ENCODE assay signal across 17 cellular contexts in the genomic region with DNA sequence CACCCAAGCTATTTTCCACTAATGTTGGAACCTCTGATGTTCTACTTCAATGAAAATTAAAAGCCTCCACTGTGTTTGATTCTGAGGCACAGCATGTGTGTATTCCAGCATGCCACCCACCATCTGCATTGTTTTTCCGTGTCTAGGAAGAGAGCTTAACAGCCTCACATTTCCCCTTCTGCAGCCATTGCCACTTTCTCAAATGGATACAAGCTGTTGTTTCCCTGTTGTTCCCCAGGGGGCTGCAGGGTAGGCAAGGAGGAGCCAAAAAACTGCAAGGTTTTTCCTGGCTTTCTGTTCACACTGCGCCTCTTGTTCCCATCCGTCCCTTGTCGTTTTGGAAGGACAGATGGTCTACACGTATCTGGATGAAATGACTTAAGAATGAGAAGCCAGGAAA.
DNase-seq lines count a peak whose midpoint lies in the region; ATAC-seq and TF ChIP-seq lines count a peak whose summit lies in the region.
"Had no signal": no experiment of that assay in that cellular context is flagged by ENCODE, and none has a peak within 500 bp of the region (broad histone marks: within the 10 kb centered on the region; RNA-seq: fewer than 3 reads in every experiment).

No MANE protein-coding gene starts in this region.

- H3K27ac ChIP-seq in heart left ventricle = peak overlapping the region in 1 of 12 donors; percentile 7
- H3K27ac ChIP-seq in neural progenitor cell = peak overlapping the region; percentile 46
- H3K27ac ChIP-seq in SK-N-SH (ENCODE audit: low read depth in 2 of 2, low read length in 1 of 2) = no peak overlapping the region
- H3K27ac ChIP-seq: SJCRH30, vagina had no signal

- H3K4me3 ChIP-seq in heart left ventricle (no peak overlapping the region), neural progenitor cell (no peak overlapping the region), SK-N-SH (ENCODE audit: low read depth in 2 of 2, low read length in 1 of 2) (no peak overlapping the region)
- H3K4me3 ChIP-seq: SJCRH30, vagina had no signal

- H3K4me2 ChIP-seq in neural progenitor cell = peak overlapping the region; percentile 24
- H3K4me2 ChIP-seq in SK-N-SH = no peak overlapping the region

- H3K36me3 Mint-ChIP-seq in neural progenitor cell = peaks cover 8% of the 10 kb centered on the region
- peaks cover 11% of the 10 kb centered on the region for H3K36me3 Mint-ChIP-seq in activated CD4-positive, alpha-beta memory T cell treated with anti-CD3 and anti-CD28 coated beads for 36 hours

- POLR2A ChIA-PET in SK-N-SH (lab: Yijun Ruan, JAX) = no interaction called here
- POLR2A ChIA-PET in activated CD4-positive, alpha-beta memory T cell treated with anti-CD3 and anti-CD28 coated beads for 36 hours (lab: Charles Lee) = no interaction called here

- TF ChIP-seq EP300 in SK-N-SH (IDR thresholded peaks at IDR 0.05; ENCODE audit: borderline replicate concordance in 1 of 2, low read depth in 1 of 2, low read length in 1 of 2) = no peak

- H3K9me3 ChIP-seq in heart left ventricle (peaks cover 0 to 4% (median 0%) of the 10 kb centered on the region in 12 donors), neural progenitor cell (ENCODE audit: low read depth) (no peaks in the 10 kb centered on the region), SK-N-SH (no peaks in the 10 kb centered on the region)
- H3K9me3 ChIP-seq: vagina had no signal

- H3K27me3 Mint-ChIP-seq in neural progenitor cell (ENCODE audit: insufficient read depth, low read depth) = peaks cover 2% of the 10 kb centered on the region
- no peaks in the 10 kb centered on the region for H3K27me3 Mint-ChIP-seq in activated CD4-positive, alpha-beta memory T cell treated with anti-CD3 and anti-CD28 coated beads for 36 hours
- H3K27me3 Mint-ChIP-seq: IgD-negative memory B cell had no signal

- intact Hi-C loops in heart left ventricle (cut with DNase I) = no loop called here
- intact Hi-C loops in activated CD4-positive, alpha-beta memory T cell treated with anti-CD3 and anti-CD28 coated beads for 36 hours (cut with micrococcal nuclease) = no loop called here

- peaks cover 24% of the 10 kb centered on the region for H3K4me1 Mint-ChIP-seq in neural progenitor cell
- no peaks in the 10 kb centered on the region for H3K4me1 Mint-ChIP-seq in activated CD4-positive, alpha-beta memory T cell treated with anti-CD3 and anti-CD28 coated beads for 36 hours (ENCODE audit: low read depth)
- H3K4me1 Mint-ChIP-seq: IgD-negative memory B cell had no signal

- H3K27me3 ChIP-seq in heart left ventricle (no peaks in the 10 kb centered on the region), neural progenitor cell (no peaks in the 10 kb centered on the region), SK-N-SH (ENCODE audit: insufficient read depth) (no peaks in the 10 kb centered on the region)
- H3K27me3 ChIP-seq: SJCRH30, vagina had no signal

- H3F3A ChIP-seq in neural progenitor cell (ENCODE audit: low read depth) (peaks cover 36% of the 10 kb centered on the region), SK-N-SH (replicated peaks; ENCODE audit: insufficient read depth) (no peaks in the 10 kb centered on the region)

- TF ChIP-seq CTCF in heart left ventricle (IDR thresholded peaks at IDR 0.05) (no peak), neural progenitor cell (IDR thresholded peaks at IDR 0.05) (peak; percentile 36), SK-N-SH (IDR thresholded peaks at IDR 0.05) (no peak)

- TF ChIP-seq RAD21 in SK-N-SH (IDR thresholded peaks at IDR 0.05; ENCODE audit: low read length) = no peak

- H3K9me3 Mint-ChIP-seq in neural progenitor cell = no peaks in the 10 kb centered on the region
- H3K9me3 Mint-ChIP-seq in activated CD4-positive, alpha-beta memory T cell treated with anti-CD3 and anti-CD28 coated beads for 36 hours = no peaks in the 10 kb centered on the region
- H3K9me3 Mint-ChIP-seq: activated naive CD4-positive, alpha-beta T cell treated with anti-CD3 and anti-CD28 coated beads for 36 hours had no signal

- peaks cover 0 to 13% (median 9%) of the 10 kb centered on the region in 9 donors for H3K36me3 ChIP-seq in heart left ventricle
- no peaks in the 10 kb centered on the region for H3K36me3 ChIP-seq in neural progenitor cell
- H3K36me3 ChIP-seq in SK-N-SH (replicated peaks in 1 of 2; ENCODE audit: control insufficient read depth in 1 of 2, insufficient read depth in 2 of 2, low read length in 1 of 2) = peaks cover 0 to 8% of the 10 kb centered on the region in 2 experiments

- H4K20me1 ChIP-seq in neural progenitor cell (ENCODE audit: low read depth) = no peaks in the 10 kb centered on the region
- no peaks in the 10 kb centered on the region for H4K20me1 ChIP-seq in SK-N-SH (ENCODE audit: insufficient read depth)

- CTCF ChIA-PET in SK-N-SH (lab: Yijun Ruan, JAX) = interaction anchor here (0.6 to 1.1 kb wide), 2 partner anchors 73 to 406 kb away, joined by 3 read pairs; no protein-coding TSS in a partner anchor
- CTCF ChIA-PET in activated CD4-positive, alpha-beta memory T cell treated with anti-CD3 and anti-CD28 coated beads for 36 hours (lab: Charles Lee) = no interaction called here

- TF ChIP-seq POLR2A in heart left ventricle (IDR thresholded peaks at IDR 0.05) = no peak

- peak overlapping the region; percentile 4 for H3K4me3 Mint-ChIP-seq in neural progenitor cell
- H3K4me3 Mint-ChIP-seq in activated CD4-positive, alpha-beta memory T cell treated with anti-CD3 and anti-CD28 coated beads for 36 hours = no peak overlapping the region
- H3K4me3 Mint-ChIP-seq: activated naive CD4-positive, alpha-beta T cell treated with anti-CD3 and anti-CD28 coated beads for 36 hours; IgD-negative memory B cell had no signal

- in situ Hi-C loops in G401 (cut with HindIII; ENCODE audit: low sequenced_read_pairs) (no loop called here), SK-MEL-5 (cut with HindIII; ENCODE audit: low pct_unique_long_range_greater_than_20kb, low sequenced_read_pairs) (no loop called here)

- ATAC-seq in heart left ventricle (peak in 3 of 4 donors; percentile 13 to 62 (median 43)), HG02840 (IDR thresholded peaks at IDR 0.05; ENCODE audit: low FRiP score, unreplicated experiment) (no peak)
- ATAC-seq: stimulated activated naive CD8-positive, alpha-beta T cell treated with anti-CD3 and anti-CD28 coated beads, Interleukin-15, Interleukin-2, amounts not matched to agents 100 U/mL and 50 U/mL, for 24 hours had no signal

- H2AFZ ChIP-seq in neural progenitor cell (replicated peaks) = no peak overlapping the region
- no peak overlapping the region for H2AFZ ChIP-seq in SK-N-SH (ENCODE audit: low read depth)

- peak overlapping the region; percentile 5 for H3K27ac Mint-ChIP-seq in neural progenitor cell
- H3K27ac Mint-ChIP-seq in activated CD4-positive, alpha-beta memory T cell treated with anti-CD3 and anti-CD28 coated beads for 36 hours = no peak overlapping the region
- H3K27ac Mint-ChIP-seq: activated naive CD4-positive, alpha-beta T cell treated with anti-CD3 and anti-CD28 coated beads for 36 hours; IgD-negative memory B cell had no signal

- H3K9me2 ChIP-seq in SK-N-SH = no peaks in the 10 kb centered on the region

- H3K79me2 ChIP-seq in neural progenitor cell (ENCODE audit: low read depth) (no peaks in the 10 kb centered on the region), SK-N-SH (ENCODE audit: insufficient read depth) (no peaks in the 10 kb centered on the region)

- DNase-seq in G401 (ENCODE audit: low spot score) (peak; percentile 99), SK-MEL-5 (ENCODE audit: low read depth, low spot score) (peak; percentile 32), heart left ventricle (peak in 3 of 5 donors; percentile 21 to 37 (median 30)), neural progenitor cell (ENCODE audit: low spot score) (peak; percentile 72), SK-N-SH (no peak), HuH-7 (ENCODE audit: low spot score) (no peak)
- no peak for DNase-seq in activated CD4-positive, alpha-beta memory T cell treated with anti-CD3 and anti-CD28 coated beads for 36 hours
- DNase-seq: activated CD4-positive, alpha-beta T cell treated with anti-CD3 and anti-CD28 coated beads for 4 hours; activated naive CD4-positive, alpha-beta T cell treated with anti-CD3 and anti-CD28 coated beads for 36 hours; effector CD4-positive, alpha-beta T cell; NCI-H2227 treated with DMSO at 0.1 percent for 48 hours; nucleus accumbens; stimulated activated naive CD8-positive, alpha-beta T cell treated with anti-CD3 and anti-CD28 coated beads, Interleukin-15, Interleukin-2, amounts not matched to agents 100 U/mL and 50 U/mL, for 24 hours had no signal

- 42 to 51% (median 46%) methylated on average over 5 of the region's 5 CpGs for WGBS in heart left ventricle, 4 donors
- 92% methylated on average over 5 of the region's 5 CpGs for WGBS in SK-N-SH (ENCODE audit: low lambda C conversion rate)

- H3K9ac ChIP-seq in neural progenitor cell (no peak overlapping the region), SK-N-SH (no peak overlapping the region)

- peaks cover 0 to 28% (median 2%) of the 10 kb centered on the region in 12 donors for H3K4me1 ChIP-seq in heart left ventricle
- peaks cover 41% of the 10 kb centered on the region for H3K4me1 ChIP-seq in neural progenitor cell
- H3K4me1 ChIP-seq in SK-N-SH (ENCODE audit: control insufficient read depth in 1 of 2, insufficient read depth in 2 of 2, low read depth in 1 of 2, low read length in 1 of 2) = no peaks in the 10 kb centered on the region
- H3K4me1 ChIP-seq: vagina had no signal

TF ChIP-seq in SK-N-SH, 30 proteins besides CTCF, POLR2A, EP300 and RAD21 (continues in another document):
- TF ChIP-seq CHD2 (IDR thresholded peaks at IDR 0.05; ENCODE audit: low read length, partially characterized antibody) (no peak), POLR2AphosphoS5 (IDR thresholded peaks at IDR 0.05; ENCODE audit: low read depth, low read length) (no peak), FOXM1 (IDR thresholded peaks at IDR 0.05; ENCODE audit: low read depth) (no peak), MEF2A (IDR thresholded peaks at IDR 0.05; ENCODE audit: borderline replicate concordance, low read depth) (no peak), IRF3 (IDR thresholded peaks at IDR 0.05; ENCODE audit: low read depth, low read length) (no peak)

Comparison
In these comparisons a context has a peak if more than half of its experiments do, and no peak if none do; other contexts are left out.
1. DNase-seq: peak in G401 (single experiment), SK-MEL-5 (single experiment), heart left ventricle (3 of 5) and neural progenitor cell (single experiment); none in SK-N-SH (single experiment), HuH-7 (single experiment) and activated CD4-positive, alpha-beta memory T cell treated with anti-CD3 and anti-CD28 coated beads for 36 hours (single experiment).